ENCODE assay signal across 18 cellular contexts in genomic region chr2:122031544-122032263, GRCh38.
DNase-seq lines count a peak whose midpoint lies in the region; ATAC-seq and TF ChIP-seq lines count a peak whose summit lies in the region.
"Had no signal": no experiment of that assay in that cellular context is flagged by ENCODE, and none has a peak within 500 bp of the region (broad histone marks: within the 10 kb centered on the region; RNA-seq: fewer than 3 reads in every experiment).

No MANE protein-coding gene starts in this region.

- intact Hi-C loops in left colon (cut with DNase I, micrococcal nuclease) (no loop called here), sigmoid colon (cut with DNase I) (no loop called here)

- TF ChIP-seq EP300 in sigmoid colon (IDR thresholded peaks at IDR 0.05) = no peak

- DNase-seq in EL = peak; percentile 45
- DNase-seq in HS-27A (ENCODE audit: low read depth) = peak; percentile 64
- peak; percentile 63 for DNase-seq in NCI-H82 treated with DMSO at 0.1 percent for 48 hours (lab: John Stamatoyannopoulos, UW; ENCODE audit: unreplicated experiment)
- DNase-seq in fibroblast of pulmonary artery (ENCODE audit: low read depth) = peak; percentile 44
- DNase-seq in GM13977 (ENCODE audit: low spot score) = no peak
- no peak for DNase-seq in left colon
- DNase-seq in sigmoid colon = no peak
- DNase-seq: activated CD4-positive, alpha-beta T cell treated with anti-CD3 and anti-CD28 coated beads for 1 hour; endodermal cell; glutamatergic neuron; HCEC 1CT; naive thymus-derived CD8-positive, alpha-beta T cell; NCI-H2227 treated with DMSO at 0.1 percent for 48 hours; small intestine; transverse colon had no signal

- H3K4me3 ChIP-seq in fibroblast of pulmonary artery (replicated peaks; ENCODE audit: low read depth, low read length) = no peak overlapping the region
- no peak overlapping the region for H3K4me3 ChIP-seq in sigmoid colon
- H3K4me3 ChIP-seq: SJSA1, transverse colon had no signal

- no peaks in the 10 kb centered on the region for H3K36me3 ChIP-seq in sigmoid colon
- H3K36me3 ChIP-seq: SJSA1, transverse colon had no signal

- H3K9me3 ChIP-seq in sigmoid colon = no peaks in the 10 kb centered on the region
- H3K9me3 ChIP-seq: SJSA1, transverse colon had no signal

- in situ Hi-C loops in GM13977 (cut with MboI; ENCODE audit: low pct_unique_long_range_greater_than_20kb, low sequenced_read_pairs, unreplicated experiment) = no loop called here

- TF ChIP-seq CTCF in fibroblast of pulmonary artery (IDR thresholded peaks at IDR 0.05; ENCODE audit: low read length, missing control alignments) (no peak), GM13977 (IDR thresholded peaks at IDR 0.05; ENCODE audit: extremely low read depth, insufficient read depth, missing control alignments) (no peak), sigmoid colon (IDR thresholded peaks at IDR 0.05) (no peak)

- WGBS in sigmoid colon, 2 donors = 40 to 54% methylated on average over 10 of the region's 10 CpGs

- ATAC-seq in left colon = no peak
- ATAC-seq in HG03139 (IDR thresholded peaks at IDR 0.05; ENCODE audit: unreplicated experiment) = no peak
- ATAC-seq: naive thymus-derived CD8-positive, alpha-beta T cell had no signal

- H3K4me1 ChIP-seq in sigmoid colon = no peaks in the 10 kb centered on the region
- H3K4me1 ChIP-seq: transverse colon had no signal

- no peaks in the 10 kb centered on the region for H3K27me3 ChIP-seq in sigmoid colon
- H3K27me3 ChIP-seq: SJSA1, transverse colon had no signal

- TF ChIP-seq POLR2A in sigmoid colon (IDR thresholded peaks at IDR 0.05) = no peak

- no peak overlapping the region for H3K27ac ChIP-seq in sigmoid colon
- H3K27ac ChIP-seq: KMS-11, SJSA1, transverse colon had no signal

Comparison
In these comparisons a context has a peak if more than half of its experiments do, and no peak if none do; other contexts are left out.
1. DNase-seq: peak in EL (single experiment), HS-27A (single experiment), NCI-H82 treated with DMSO at 0.1 percent for 48 hours (single experiment) and fibroblast of pulmonary artery (single experiment); none in GM13977 (single experiment), left colon (0 of 2) and sigmoid colon (single experiment).